ENCODE assay signal across 1 cellular context in genomic region chr2:68135448-68136320, GRCh38.
A peak's percentile ranks its signal among the peaks of the same experiment; 100 is the strongest.
TF ChIP-seq lines count a peak whose summit lies in the region.

No MANE protein-coding gene starts in this region.

TF ChIP-seq in K562, 482 proteins besides CTCF, POLR2A, EP300 and RAD21 (continued from another document and continues in another):
- TF ChIP-seq E2F8 (IDR thresholded peaks at IDR 0.05; ENCODE audit: low read depth, partially characterized antibody) (peak; percentile 71), TBL1XR1 (IDR thresholded peaks at IDR 0.05; ENCODE audit: low read length in 2 of 2) (peak; percentile 89 to 97; a peak in 3 of 4 replicates), FOXA3 (CRISPR knock-in tag; conservative IDR thresholded peaks at IDR 0.05 in 1 of 2, IDR thresholded peaks at IDR 0.05 in 1 of 2) (peak in 1 of 2 experiments; percentile 45; a peak in 2 of 4 replicates), ZNF592 (IDR thresholded peaks at IDR 0.05) (0 out of 2 replicates have a peak, but pooled peaks have one; percentile 10), PHF20 (IDR thresholded peaks at IDR 0.05; ENCODE audit: partially characterized antibody) (peak; percentile 48), HDAC3 (IDR thresholded peaks at IDR 0.05; ENCODE audit: borderline replicate concordance, partially characterized antibody) (peak; percentile 96), DDX20 (tag; IDR thresholded peaks at IDR 0.05; ENCODE audit: low read depth) (no peak), ZNF121 (CRISPR knock-in tag; conservative IDR thresholded peaks at IDR 0.05) (peak; percentile 98), NEUROD1 (IDR thresholded peaks at IDR 0.05; ENCODE audit: borderline replicate concordance, low read depth, low read length, partially characterized antibody) (peak; percentile 78), CC2D1A (IDR thresholded peaks at IDR 0.05) (peak; percentile 97), AFF1 (IDR thresholded peaks at IDR 0.05; ENCODE audit: low read depth in 1 of 2, partially characterized antibody in 2 of 2) (peak; percentile 27 to 79), TOE1 (IDR thresholded peaks at IDR 0.05; ENCODE audit: borderline replicate concordance) (peak; percentile 72), TOE1 (CRISPR knock-in tag; IDR thresholded peaks at IDR 0.05; ENCODE audit: borderline replicate concordance, low read depth) (no peak), ZFP36 (IDR thresholded peaks at IDR 0.05; ENCODE audit: low read depth, low read length, partially characterized antibody) (peak; percentile 20), HES1 (IDR thresholded peaks at IDR 0.05; ENCODE audit: low read depth) (peak; percentile 95), CEBPB (tag; IDR thresholded peaks at IDR 0.05) (peak; percentile 77), ID3 (CRISPR knock-in tag; IDR thresholded peaks at IDR 0.05) (no peak), ID3 (tag; IDR thresholded peaks at IDR 0.05) (peak; percentile 97), ZNF311 (CRISPR knock-in tag; IDR thresholded peaks at IDR 0.05) (0 out of 2 replicates have a peak, but pooled peaks have one; percentile 41), ZNF395 (CRISPR knock-in tag; IDR thresholded peaks at IDR 0.05) (peak; percentile 91; the same call in 1 of the 2 replicates), NKRF (IDR thresholded peaks at IDR 0.05; ENCODE audit: borderline replicate concordance) (peak; percentile 44; the same call in 1 of the 2 replicates), DACH1 (IDR thresholded peaks at IDR 0.05; ENCODE audit: partially characterized antibody) (peak; percentile 72), ZNF584 (CRISPR knock-in tag; IDR thresholded peaks at IDR 0.05; ENCODE audit: low read depth) (peak; percentile 92), E2F6 (IDR thresholded peaks at IDR 0.05; ENCODE audit: borderline replicate concordance in 1 of 2, extremely low read depth in 1 of 2, insufficient read depth in 1 of 2, insufficient read length in 1 of 2, low read depth in 1 of 2, low read length in 1 of 2, poor library complexity in 1 of 2, severe bottlenecking in 1 of 2) (peak in 1 of 2 experiments; percentile 30), FOXM1 (IDR thresholded peaks at IDR 0.05; ENCODE audit: low read depth) (peak; percentile 97), FOXM1 (CRISPR knock-in tag; IDR thresholded peaks at IDR 0.05; ENCODE audit: low read depth) (no peak), L3MBTL2 (IDR thresholded peaks at IDR 0.05) (peak; percentile 33; the same call in 1 of the 2 replicates), ZZZ3 (IDR thresholded peaks at IDR 0.05) (no peak), ZBTB5 (IDR thresholded peaks at IDR 0.05) (no peak), CBFA2T3 (IDR thresholded peaks at IDR 0.05) (peak; percentile 99), NR4A1 (CRISPR knock-in tag; IDR thresholded peaks at IDR 0.05) (no peak), NR4A1 (tag; IDR thresholded peaks at IDR 0.05) (peak; percentile 76; the same call in 1 of the 2 replicates), PHF8 (IDR thresholded peaks at IDR 0.05; ENCODE audit: borderline replicate concordance, low read length) (no peak), TCF3 (CRISPR knock-in tag; IDR thresholded peaks at IDR 0.05) (peak; percentile 98), PHB2 (IDR thresholded peaks at IDR 0.05; ENCODE audit: low read depth) (peak; percentile 98), ZNF644 (tag; IDR thresholded peaks at IDR 0.05; ENCODE audit: low read depth) (peak; percentile 93), BRF2 (IDR thresholded peaks at IDR 0.05; ENCODE audit: borderline replicate concordance, insufficient read depth, insufficient read length) (no peak), TEAD4 (IDR thresholded peaks at IDR 0.05; ENCODE audit: low read length) (peak; percentile 100), TEAD4 (CRISPR knock-in tag; IDR thresholded peaks at IDR 0.05; ENCODE audit: borderline replicate concordance) (no peak), SNAPC5 (CRISPR knock-in tag; IDR thresholded peaks at IDR 0.05) (no peak), ZNF212 (CRISPR knock-in tag; IDR thresholded peaks at IDR 0.05) (no peak)
